Comparison of ENCODE assay signal across 8 cellular contexts in genomic region chrX:85084770-85085393, GRCh38.
DNase-seq lines count a peak whose midpoint lies in the region; ATAC-seq and TF ChIP-seq lines count a peak whose summit lies in the region.

No MANE protein-coding gene starts in this region.

- peak; percentile 38 to 89 (median 58) for TF ChIP-seq CTCF in adrenal gland (IDR thresholded peaks at IDR 0.05)
- TF ChIP-seq CTCF in thyroid gland (IDR thresholded peaks at IDR 0.05): peak in 5 of 6 experiments; percentile 33 to 61 (median 57)

- DNase-seq in SIG-M5 treated with dmso at 0.1 percent for 504 hours (lab: John Stamatoyannopoulos, UW; ENCODE audit: unreplicated experiment) (peak; percentile 15), SIG-M5 (lab: John Stamatoyannopoulos, UW) (no peak), KBM-7 (peak; percentile 68), adrenal gland (peak in 4 of 7 donors; percentile 6 to 36 (median 21)), iPS-NIHi11 (ENCODE audit: low spot score) (peak; percentile 23), thyroid gland (no peak)

- no peaks in the 10 kb centered on the region for H3K9me3 ChIP-seq in adrenal gland (replicated peaks in 1 of 3)
- H3K9me3 ChIP-seq in thyroid gland: no peaks in the 10 kb centered on the region

- TF ChIP-seq POLR2A in adrenal gland (IDR thresholded peaks at IDR 0.05) (no peak), thyroid gland (IDR thresholded peaks at IDR 0.05) (no peak)

- in situ Hi-C loops in KBM-7 (cut with MboI; ENCODE audit: low pct_unique_long_range_greater_than_20kb, low sequenced_read_pairs): no loop called here

- H3K27me3 ChIP-seq in adrenal gland: no peaks in the 10 kb centered on the region
- H3K27me3 ChIP-seq in thyroid gland: no peaks in the 10 kb centered on the region

- H3K36me3 ChIP-seq in adrenal gland (replicated peaks in 1 of 2) (no peaks in the 10 kb centered on the region), thyroid gland (no peaks in the 10 kb centered on the region)

- WGBS in adrenal gland, 4 donors: 38 to 71% (median 52%) methylated on average over 2 of the region's 2 CpGs
- 74 to 83% methylated on average over 2 of the region's 2 CpGs for WGBS in thyroid gland, 2 donors

- ATAC-seq in GM21367 (IDR thresholded peaks at IDR 0.05; ENCODE audit: unreplicated experiment) (peak; percentile 89), HG03439 (IDR thresholded peaks at IDR 0.05; ENCODE audit: unreplicated experiment) (no peak)

- no peak overlapping the region for H3K4me3 ChIP-seq in adrenal gland
- H3K4me3 ChIP-seq in thyroid gland (replicated peaks in 1 of 3): no peak overlapping the region

- no peaks in the 10 kb centered on the region for H3K4me1 ChIP-seq in adrenal gland (replicated peaks in 1 of 2)
- no peaks in the 10 kb centered on the region for H3K4me1 ChIP-seq in thyroid gland

- H3K27ac ChIP-seq in adrenal gland (no peak overlapping the region), thyroid gland (no peak overlapping the region)

- intact Hi-C loops in adrenal gland (cut with DNase I) (no loop called here), thyroid gland (cut with DNase I) (no loop called here)

Comparison
In these comparisons a context has a peak if more than half of its experiments do, and no peak if none do; other contexts are left out.
1. DNase-seq: peak in SIG-M5 treated with dmso at 0.1 percent for 504 hours (single experiment), KBM-7 (single experiment), adrenal gland (4 of 7) and iPS-NIHi11 (single experiment); none in SIG-M5 (single experiment) and thyroid gland (0 of 2).